1 cellular context compared by ENCODE assay signal in genomic region chr16:30076276-30076791, GRCh38.
TF ChIP-seq lines count a peak whose summit lies in the region.

No MANE protein-coding gene starts in this region.

TF ChIP-seq in HepG2, 621 proteins besides CTCF, POLR2A, EP300 and RAD21 (continued from another document):
- TF ChIP-seq E2F5 (CRISPR knock-in tag; conservative IDR thresholded peaks at IDR 0.05), result no peak
- TF ChIP-seq ZNF354B (CRISPR knock-in tag; IDR thresholded peaks at IDR 0.05), result no peak; the same call in 1 of the 2 replicates
- TF ChIP-seq ZNF12 (CRISPR knock-in tag; IDR thresholded peaks at IDR 0.05), result no peak
- no peak for TF ChIP-seq ZNF839 (CRISPR knock-in tag; IDR thresholded peaks at IDR 0.05; ENCODE audit: borderline replicate concordance)
- no peak for TF ChIP-seq HDAC6 (IDR thresholded peaks at IDR 0.05; ENCODE audit: low read depth, low read length)
- no peak for TF ChIP-seq SKI (IDR thresholded peaks at IDR 0.05; ENCODE audit: partially characterized antibody)
- TF ChIP-seq KLF9 (CRISPR knock-in tag; IDR thresholded peaks at IDR 0.05; ENCODE audit: low read depth), result no peak
- TF ChIP-seq ZNF350 (CRISPR knock-in tag; IDR thresholded peaks at IDR 0.05; ENCODE audit: borderline replicate concordance, low read depth), result no peak
- TF ChIP-seq RARA (CRISPR knock-in tag; IDR thresholded peaks at IDR 0.05), result no peak
- TF ChIP-seq NFAT5 (CRISPR knock-in tag; IDR thresholded peaks at IDR 0.05), result 0 out of 2 replicates have a peak, but pooled peaks have one; percentile 50
- no peak for TF ChIP-seq ELF4 (CRISPR knock-in tag; IDR thresholded peaks at IDR 0.05; ENCODE audit: borderline replicate concordance)
- TF ChIP-seq ZNF3 (CRISPR knock-in tag; IDR thresholded peaks at IDR 0.05), result no peak
- no peak for TF ChIP-seq ATF1 (CRISPR knock-in tag; IDR thresholded peaks at IDR 0.05)
- no peak for TF ChIP-seq BHLHE40 (IDR thresholded peaks at IDR 0.05; ENCODE audit: low read length)
- no peak for TF ChIP-seq HOMEZ (CRISPR knock-in tag; IDR thresholded peaks at IDR 0.05; ENCODE audit: low read depth)
- TF ChIP-seq ZFP41 (CRISPR knock-in tag; IDR thresholded peaks at IDR 0.05; ENCODE audit: borderline replicate concordance), result no peak
- TF ChIP-seq ZBTB42 (CRISPR knock-in tag; IDR thresholded peaks at IDR 0.05), result 0 out of 2 replicates have a peak, but pooled peaks have one; percentile 10
